8 cellular contexts compared by ENCODE assay signal in the genomic region with DNA sequence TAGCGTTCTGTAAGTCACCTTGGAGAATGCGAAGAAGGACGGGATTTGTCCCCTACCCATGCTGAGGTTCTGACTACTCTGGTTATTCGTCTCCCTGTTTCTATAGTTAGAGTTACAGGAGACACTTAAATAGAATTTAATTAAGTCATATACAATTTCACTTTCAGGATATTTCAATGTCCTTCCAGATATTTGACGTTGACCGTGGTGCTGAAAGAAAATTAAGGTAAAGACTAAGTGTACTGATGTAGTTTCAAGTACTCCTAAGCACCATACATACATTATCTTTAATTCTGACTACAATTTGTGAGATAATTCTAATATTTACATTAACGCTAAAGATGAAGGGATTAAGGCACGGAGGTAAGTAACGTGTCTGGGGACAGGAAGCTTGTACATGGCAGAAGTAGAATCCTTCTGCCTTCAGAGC. TPM values are rescaled to one million over a fixed set of nuclear protein-coding genes. Genes with fewer than 3 reads are reported as not detected.
A peak's percentile ranks its signal among the peaks of the same experiment; 100 is the strongest.
DNase-seq lines count a peak whose midpoint lies in the region; ATAC-seq lines count a peak whose summit lies in the region.

No MANE protein-coding gene starts in this region.

- POLR2A ChIA-PET in activated CD4-positive, alpha-beta memory T cell treated with anti-CD3 and anti-CD28 coated beads, Interleukin-2, amount 10 ng/mL, durations not matched to agents 7 days and 5 days (lab: Charles Lee): interaction anchor here (1.0 to 2.9 kb wide), 7 partner anchors 9 to 1296 kb away, joined by 3 to 12 read pairs (median 4); partner anchors contain the start of genes C11orf54, CEP295, MED17 and TAF1D

- WGBS in right cardiac atrium: under 1% methylated on average over 9 of the region's 9 CpGs

- H3K4me3 Mint-ChIP-seq in activated CD4-positive, alpha-beta memory T cell treated with anti-CD3 and anti-CD28 coated beads, Interleukin-2, amount 10 ng/mL, durations not matched to agents 7 days and 5 days: peak overlapping the region; percentile 87

- H3K9ac ChIP-seq in skeletal muscle tissue (ENCODE audit: low read depth in 1 of 3, low read length in 3 of 3): peak overlapping the region; percentile 58 to 83 (median 82)

- 0 out of 2 replicates have a peak overlapping the region, but pooled peaks have one; percentile 92 for H3K27ac ChIP-seq in ACC112 (ENCODE audit: low read depth, low read length)
- H3K27ac ChIP-seq in right cardiac atrium (ENCODE audit: low read length): peak overlapping the region; percentile 93
- peak overlapping the region; percentile 83 for H3K27ac ChIP-seq in skeletal muscle tissue (ENCODE audit: low read depth, low read length)

- H3K27me3 ChIP-seq in ACC112 (ENCODE audit: insufficient read depth, low read length): peaks cover 37% of the 10 kb centered on the region
- no peaks in the 10 kb centered on the region for H3K27me3 ChIP-seq in right cardiac atrium (ENCODE audit: control insufficient read depth, insufficient read depth)
- H3K27me3 ChIP-seq in skeletal muscle tissue (ENCODE audit: control insufficient read depth in 3 of 3, insufficient read depth in 3 of 3, low read length in 3 of 3): no peaks in the 10 kb centered on the region

- intact Hi-C loops in right cardiac atrium (cut with DNase I): no loop called here

- H3K27me3 Mint-ChIP-seq in activated CD4-positive, alpha-beta memory T cell treated with anti-CD3 and anti-CD28 coated beads, Interleukin-2, amount 10 ng/mL, durations not matched to agents 7 days and 5 days: peaks cover 11% of the 10 kb centered on the region

- no peaks in the 10 kb centered on the region for H3K36me3 Mint-ChIP-seq in activated CD4-positive, alpha-beta memory T cell treated with anti-CD3 and anti-CD28 coated beads, Interleukin-2, amount 10 ng/mL, durations not matched to agents 7 days and 5 days (ENCODE audit: low read depth)

- H3K9me3 ChIP-seq in right cardiac atrium (ENCODE audit: control insufficient read depth, low read length) (no peaks in the 10 kb centered on the region), skeletal muscle tissue (ENCODE audit: control insufficient read depth in 3 of 3, low read length in 3 of 3) (no peaks in the 10 kb centered on the region)

- H3K4me3 ChIP-seq in ACC112 (ENCODE audit: low read depth, low read length) (peak overlapping the region; percentile 92), right cardiac atrium (ENCODE audit: low read length) (peak overlapping the region; percentile 69), skeletal muscle tissue (ENCODE audit: low read length in 3 of 3) (peak overlapping the region; percentile 68 to 84 (median 78))

- peaks cover 33% of the 10 kb centered on the region for H3K79me2 ChIP-seq in ACC112 (ENCODE audit: control insufficient read depth, insufficient read depth, low read length, unreplicated experiment)

- CTCF ChIA-PET in activated CD4-positive, alpha-beta memory T cell treated with anti-CD3 and anti-CD28 coated beads, Interleukin-2, amount 10 ng/mL, durations not matched to agents 7 days and 5 days (lab: Charles Lee): interaction anchor here (0.9 to 1.9 kb wide), 2 partner anchors 256 to 455 kb away, joined by 3 to 4 read pairs; no protein-coding TSS in a partner anchor

- peak overlapping the region; percentile 53 for H3K27ac Mint-ChIP-seq in activated CD4-positive, alpha-beta memory T cell treated with anti-CD3 and anti-CD28 coated beads, Interleukin-2, amount 10 ng/mL, durations not matched to agents 7 days and 5 days

- no peaks in the 10 kb centered on the region for H3K9me3 Mint-ChIP-seq in activated CD4-positive, alpha-beta memory T cell treated with anti-CD3 and anti-CD28 coated beads, Interleukin-2, amount 10 ng/mL, durations not matched to agents 7 days and 5 days

- H2AFZ ChIP-seq in ACC112 (ENCODE audit: low read length, unreplicated experiment): peak overlapping the region; percentile 100

- H3K36me3 ChIP-seq in ACC112 (ENCODE audit: insufficient read depth, low read length): no peaks in the 10 kb centered on the region
- no peaks in the 10 kb centered on the region for H3K36me3 ChIP-seq in skeletal muscle tissue (ENCODE audit: control insufficient read depth in 3 of 3, insufficient read depth in 3 of 3, low read length in 3 of 3)

- DNase-seq in activated CD4-positive, alpha-beta memory T cell treated with anti-CD3 and anti-CD28 coated beads, Interleukin-2, amount 10 ng/mL, durations not matched to agents 7 days and 5 days: no peak
- DNase-seq in right cardiac atrium (no peak), HuH-7 (ENCODE audit: low spot score) (no peak), NCI-H1105 (lab: John Stamatoyannopoulos, UW) (no peak), activated gamma-delta T cell treated with Interleukin-2 at 50 U/mL for 16 hours (no peak)

- H3K4me1 ChIP-seq in ACC112 (ENCODE audit: control insufficient read depth, insufficient read depth, low read length, unreplicated experiment) (peaks cover 3% of the 10 kb centered on the region), right cardiac atrium (ENCODE audit: control insufficient read depth, insufficient read depth, low read length) (peaks cover 2% of the 10 kb centered on the region), skeletal muscle tissue (ENCODE audit: control insufficient read depth in 3 of 3, insufficient read depth in 3 of 3, low read length in 3 of 3) (peaks cover 0 to 5% (median 0%) of the 10 kb centered on the region in 3 donors)

- H3K4me1 Mint-ChIP-seq in activated CD4-positive, alpha-beta memory T cell treated with anti-CD3 and anti-CD28 coated beads, Interleukin-2, amount 10 ng/mL, durations not matched to agents 7 days and 5 days: peaks cover 23% of the 10 kb centered on the region

- peak; percentile 1 for ATAC-seq in GM21515 (IDR thresholded peaks at IDR 0.05; ENCODE audit: unreplicated experiment)
- ATAC-seq in right cardiac atrium: no peak

RNA-seq across cellular contexts. Expression of gene SLC36A4, which starts 0.4 kb away (rescaled TPM):
- total RNA-seq in activated CD4-positive, alpha-beta memory T cell treated with anti-CD3 and anti-CD28 coated beads, Interleukin-2, amount 10 ng/mL, durations not matched to agents 7 days and 5 days: 10 to 100 TPM; 10.7 to 13.5 TPM
- 10 to 100 TPM; 11.4 to 15.1 (median 12.3) TPM for total RNA-seq in right cardiac atrium
- 6.5 TPM for polyA plus RNA-seq in right cardiac atrium
- 6.8 TPM for total RNA-seq in skeletal muscle tissue
